20 cellular contexts compared by ENCODE assay signal in the genomic region with DNA sequence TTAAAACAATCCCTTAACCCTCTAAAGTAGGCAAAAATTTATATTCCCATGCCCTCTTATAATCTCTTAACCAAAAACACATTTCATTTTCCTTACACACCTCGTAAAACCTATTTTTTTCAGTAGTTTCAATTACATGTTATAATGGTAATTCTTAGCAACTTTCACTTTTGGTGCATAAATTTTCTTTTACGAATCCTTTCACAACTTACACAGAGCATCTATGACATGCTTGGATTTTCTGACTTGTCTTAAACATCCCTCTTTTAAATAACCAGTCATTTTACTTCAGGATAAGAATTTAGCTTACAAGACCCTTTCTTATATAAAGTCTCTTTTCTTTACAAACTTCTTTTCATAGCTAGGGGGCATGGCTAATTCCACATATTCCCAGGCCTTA.
"Had no signal": no experiment of that assay in that cellular context is flagged by ENCODE, and none has a peak within 500 bp of the region (broad histone marks: within the 10 kb centered on the region; RNA-seq: fewer than 3 reads in every experiment).

No MANE protein-coding gene starts in this region.

- H3K4me1 ChIP-seq: heart left ventricle, pancreas, stomach, tibial nerve had no signal

- H3K27ac ChIP-seq: brain microvascular endothelial cell, heart left ventricle, pancreas, stomach, suprapubic skin, tibial nerve had no signal

- H3K9me3 ChIP-seq: pancreas, stomach, suprapubic skin, tibial nerve had no signal

- DNase-seq: activated CD8-positive, alpha-beta memory T cell treated with anti-CD3 and anti-CD28 coated beads for 24 hours; activated CD8-positive, alpha-beta memory T cell treated with anti-CD3 and anti-CD28 coated beads, Interleukin-2, amount 50 U/mL, for 4 hours; activated T-cell treated with anti-CD3 and anti-CD28 coated beads, Interleukin-2, amount 50 U/mL, for 24 hours; aorta; brain microvascular endothelial cell; caudate nucleus; effector CD4-positive, alpha-beta T cell; heart left ventricle; islet precursor cell; left cardiac atrium; pancreas; right cardiac atrium; stimulated activated CD4-positive, alpha-beta T cell treated with anti-CD3 and anti-CD28 coated beads, Interleukin-1b, Interleukin-23, amount 100 ng/mL, for 48 hours; stomach had no signal

- H3K27me3 ChIP-seq: brain microvascular endothelial cell, heart left ventricle, pancreas, stomach, suprapubic skin, tibial nerve had no signal

- H3K36me3 ChIP-seq: brain microvascular endothelial cell, heart left ventricle, pancreas, stomach, suprapubic skin, tibial nerve had no signal

- ATAC-seq: activated naive CD4-positive, alpha-beta T cell treated with anti-CD3 and anti-CD28 coated beads, Interleukin-2, amount 50 U/mL, for 72 hours; activated T-helper 17 cell treated with anti-CD3 and anti-CD28 coated beads, Interleukin-2, amount 50 U/mL, for 72 hours; heart left ventricle; left cardiac atrium; pancreas; right cardiac atrium; stimulated activated effector memory CD8-positive, alpha-beta T cell treated with anti-CD3 and anti-CD28 coated beads, Interleukin-12 subunit alpha, Interleukin-12 subunit beta, amount 100 ng/mL, for 72 hours; WTC11 had no signal

- H3K4me3 ChIP-seq: heart left ventricle, pancreas, stomach, suprapubic skin, tibial nerve had no signal
